ENCODE assay signal across 1 cellular context in genomic region chr7:81414411-81414810, GRCh38.
TF ChIP-seq lines count a peak whose summit lies in the region.

No MANE protein-coding gene starts in this region.

TF ChIP-seq in K562, 482 proteins besides CTCF, POLR2A, EP300 and RAD21:
- no peak for TF ChIP-seq ZNF146 (CRISPR knock-in tag; IDR thresholded peaks at IDR 0.05; ENCODE audit: unreplicated experiment)
